ENCODE assay signal across 24 cellular contexts in the genomic region with DNA sequence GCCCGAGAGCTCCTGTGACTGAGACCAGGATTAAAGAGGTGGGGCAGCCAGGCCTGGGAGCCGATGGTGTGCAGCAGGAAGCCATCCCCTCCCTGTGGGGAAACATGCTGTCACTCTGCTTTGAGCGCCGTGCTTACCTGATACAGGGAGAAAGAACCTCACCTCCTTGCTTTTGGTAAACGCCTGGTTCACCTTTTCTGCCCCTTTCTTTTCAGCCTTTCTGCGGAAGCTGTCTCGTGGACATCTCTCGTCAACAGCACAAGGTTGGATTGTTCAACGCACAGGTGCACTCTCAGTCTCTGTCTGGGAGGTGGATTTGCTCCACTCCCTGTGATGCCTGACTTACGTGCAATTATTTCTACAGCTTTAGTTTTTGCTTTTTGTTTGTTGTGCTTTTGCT. TPM values are rescaled to one million over a fixed set of nuclear protein-coding genes. Genes with fewer than 3 reads are reported as not detected.
DNase-seq lines count a peak whose midpoint lies in the region; ATAC-seq, FAIRE-seq and TF ChIP-seq lines count a peak whose summit lies in the region.
"Had no signal": no experiment of that assay in that cellular context is flagged by ENCODE, and none has a peak within 500 bp of the region (broad histone marks: within the 10 kb centered on the region; RNA-seq: fewer than 3 reads in every experiment).

No MANE protein-coding gene starts in this region.

- no peak for TF ChIP-seq CTCF in bronchial epithelial cell (IDR thresholded peaks at IDR 0.05; ENCODE audit: insufficient read depth, low read length, severe bottlenecking)
- no peak for TF ChIP-seq CTCF in neural progenitor cell (IDR thresholded peaks at IDR 0.05)
- TF ChIP-seq CTCF in left ventricle myocardium inferior (IDR thresholded peaks at IDR 0.05; ENCODE audit: borderline replicate concordance): no peak

- peak; percentile 31 for ATAC-seq in activated CD4-positive, alpha-beta T cell treated with anti-CD3 and anti-CD28 coated beads for 36 hours
- no peak for ATAC-seq in HG03354 (IDR thresholded peaks at IDR 0.05; ENCODE audit: poor library complexity, severe bottlenecking, unreplicated experiment)
- ATAC-seq: K562 had no signal

- FAIRE-seq in bronchial epithelial cell (lab: Jason Lieb, UNC): peak; percentile 58
- FAIRE-seq: A204.1, HepG2, K562, RCC 7860 had no signal

- H3K27me3 Mint-ChIP-seq in activated CD4-positive, alpha-beta T cell treated with anti-CD3 and anti-CD28 coated beads for 36 hours: no peaks in the 10 kb centered on the region
- H3K27me3 Mint-ChIP-seq in activated CD4-positive, alpha-beta T cell treated with anti-CD3 and anti-CD28 coated beads, Interleukin-2, amount 10 ng/mL, durations not matched to agents 24 days and 14 days: peaks cover 4% of the 10 kb centered on the region
- H3K27me3 Mint-ChIP-seq in neural progenitor cell (ENCODE audit: insufficient read depth, low read depth): peaks cover 21% of the 10 kb centered on the region

- H3K27ac Mint-ChIP-seq in activated CD4-positive, alpha-beta T cell treated with anti-CD3 and anti-CD28 coated beads for 36 hours: no peak overlapping the region
- H3K27ac Mint-ChIP-seq in activated CD4-positive, alpha-beta T cell treated with anti-CD3 and anti-CD28 coated beads, Interleukin-2, amount 10 ng/mL, durations not matched to agents 24 days and 14 days: no peak overlapping the region
- H3K27ac Mint-ChIP-seq in neural progenitor cell: no peak overlapping the region

- intact Hi-C loops in activated CD4-positive, alpha-beta T cell treated with anti-CD3 and anti-CD28 coated beads for 36 hours (cut with DNase I, micrococcal nuclease): no loop called here
- intact Hi-C loops in activated CD4-positive, alpha-beta T cell treated with anti-CD3 and anti-CD28 coated beads, Interleukin-2, amount 10 ng/mL, durations not matched to agents 24 days and 14 days (cut with micrococcal nuclease): no loop called here
- intact Hi-C loops in left ventricle myocardium inferior (cut with micrococcal nuclease): no loop called here

- POLR2A ChIA-PET in activated CD4-positive, alpha-beta T cell treated with anti-CD3 and anti-CD28 coated beads for 36 hours (lab: Charles Lee): no interaction called here

- in situ Hi-C loops in G401 (cut with HindIII; ENCODE audit: low sequenced_read_pairs): no loop called here

- peaks cover 17% of the 10 kb centered on the region for H3F3A ChIP-seq in neural progenitor cell (ENCODE audit: low read depth)

- H3K36me3 ChIP-seq in bronchial epithelial cell (ENCODE audit: control insufficient read depth, insufficient read depth, low read length) (no peaks in the 10 kb centered on the region), neural progenitor cell (no peaks in the 10 kb centered on the region), left ventricle myocardium inferior (no peaks in the 10 kb centered on the region)
- H3K36me3 ChIP-seq: MG63, SJCRH30 had no signal

- H3K27me3 ChIP-seq in bronchial epithelial cell (ENCODE audit: control insufficient read depth, insufficient read depth, low read length) (peaks cover 9% of the 10 kb centered on the region), neural progenitor cell (peaks cover 21% of the 10 kb centered on the region), left ventricle myocardium inferior (ENCODE audit: low read depth) (no peaks in the 10 kb centered on the region)
- H3K27me3 ChIP-seq: MG63, SJCRH30 had no signal

- peak overlapping the region; percentile 22 for H3K4me2 ChIP-seq in neural progenitor cell

- H3K4me3 Mint-ChIP-seq in activated CD4-positive, alpha-beta T cell treated with anti-CD3 and anti-CD28 coated beads for 36 hours: no peak overlapping the region
- no peak overlapping the region for H3K4me3 Mint-ChIP-seq in activated CD4-positive, alpha-beta T cell treated with anti-CD3 and anti-CD28 coated beads, Interleukin-2, amount 10 ng/mL, durations not matched to agents 24 days and 14 days
- no peak overlapping the region for H3K4me3 Mint-ChIP-seq in neural progenitor cell
- H3K4me3 Mint-ChIP-seq: H9 had no signal

- peaks cover 10% of the 10 kb centered on the region for H4K20me1 ChIP-seq in neural progenitor cell (ENCODE audit: low read depth)

- H3K9me3 ChIP-seq in neural progenitor cell (ENCODE audit: low read depth) (no peaks in the 10 kb centered on the region), left ventricle myocardium inferior (replicated peaks) (no peaks in the 10 kb centered on the region)
- H3K9me3 ChIP-seq: MG63, SJCRH30 had no signal

- CTCF ChIA-PET in activated CD4-positive, alpha-beta T cell treated with anti-CD3 and anti-CD28 coated beads for 36 hours (lab: Charles Lee): interaction anchor here (0.8 kb wide), 1 partner anchor 8 kb away, joined by 3 read pairs; no protein-coding TSS in a partner anchor

- no peak overlapping the region for H2AFZ ChIP-seq in neural progenitor cell (replicated peaks)

- H3K4me1 Mint-ChIP-seq in activated CD4-positive, alpha-beta T cell treated with anti-CD3 and anti-CD28 coated beads for 36 hours: peaks cover 45% of the 10 kb centered on the region
- H3K4me1 Mint-ChIP-seq in activated CD4-positive, alpha-beta T cell treated with anti-CD3 and anti-CD28 coated beads, Interleukin-2, amount 10 ng/mL, durations not matched to agents 24 days and 14 days: peaks cover 38% of the 10 kb centered on the region
- peaks cover 40% of the 10 kb centered on the region for H3K4me1 Mint-ChIP-seq in neural progenitor cell

- H3K27ac ChIP-seq in neural progenitor cell (no peak overlapping the region), left ventricle myocardium inferior (replicated peaks) (no peak overlapping the region)
- H3K27ac ChIP-seq: C4-2B, HL-60, SJCRH30 had no signal

- peaks cover 19% of the 10 kb centered on the region for H3K4me1 ChIP-seq in neural progenitor cell
- H3K4me1 ChIP-seq in left ventricle myocardium inferior: peaks cover 21% of the 10 kb centered on the region

- H3K79me2 ChIP-seq in neural progenitor cell (ENCODE audit: low read depth): no peaks in the 10 kb centered on the region

- peak; percentile 25 for DNase-seq in activated CD4-positive, alpha-beta T cell treated with anti-CD3 and anti-CD28 coated beads for 36 hours
- DNase-seq in activated CD4-positive, alpha-beta T cell treated with anti-CD3 and anti-CD28 coated beads, Interleukin-2, amount 10 ng/mL, durations not matched to agents 24 days and 14 days: no peak
- DNase-seq in G401 (ENCODE audit: low spot score) (peak; percentile 72), bronchial epithelial cell (ENCODE audit: low read depth) (no peak), neural progenitor cell (ENCODE audit: low spot score) (peak; percentile 43), left ventricle myocardium inferior (no peak), NCI-H1694 (lab: John Stamatoyannopoulos, UW) (no peak)
- DNase-seq: DMS79, H9, MG63, NCI-H187 treated with DMSO at 0.1 percent for 48 hours, NCI-H2107, SJCRH30 had no signal

- H3K4me3 ChIP-seq in bronchial epithelial cell (ENCODE audit: low read depth, low read length) (no peak overlapping the region), neural progenitor cell (no peak overlapping the region), left ventricle myocardium inferior (no peak overlapping the region)
- H3K4me3 ChIP-seq: K562, MG63, SJCRH30 had no signal

- no peak overlapping the region for H3K9ac ChIP-seq in neural progenitor cell

- no peaks in the 10 kb centered on the region for H3K9me3 Mint-ChIP-seq in activated CD4-positive, alpha-beta T cell treated with anti-CD3 and anti-CD28 coated beads for 36 hours (ENCODE audit: low read depth)
- H3K9me3 Mint-ChIP-seq in activated CD4-positive, alpha-beta T cell treated with anti-CD3 and anti-CD28 coated beads, Interleukin-2, amount 10 ng/mL, durations not matched to agents 24 days and 14 days: no peaks in the 10 kb centered on the region
- H3K9me3 Mint-ChIP-seq in neural progenitor cell: no peaks in the 10 kb centered on the region
- H3K9me3 Mint-ChIP-seq: H9 had no signal

- H3K36me3 Mint-ChIP-seq in activated CD4-positive, alpha-beta T cell treated with anti-CD3 and anti-CD28 coated beads for 36 hours (ENCODE audit: low read depth): no peaks in the 10 kb centered on the region
- H3K36me3 Mint-ChIP-seq in activated CD4-positive, alpha-beta T cell treated with anti-CD3 and anti-CD28 coated beads, Interleukin-2, amount 10 ng/mL, durations not matched to agents 24 days and 14 days (ENCODE audit: low read depth): no peaks in the 10 kb centered on the region
- no peaks in the 10 kb centered on the region for H3K36me3 Mint-ChIP-seq in neural progenitor cell

RNA-seq across cellular contexts. Expression of gene ZFYVE28, which starts 12.0 kb away (rescaled TPM):
- total RNA-seq in activated CD4-positive, alpha-beta T cell treated with anti-CD3 and anti-CD28 coated beads for 36 hours: 1 to 10 TPM; 8.7 to 9.3 TPM
- 4.4 and 4.7 TPM in 2 replicates for total RNA-seq in activated CD4-positive, alpha-beta T cell treated with anti-CD3 and anti-CD28 coated beads, Interleukin-2, amount 10 ng/mL, durations not matched to agents 24 days and 14 days
- total RNA-seq in G401 (2014; rRNA removed; shearing (Covaris generic)): 9.4 and 11.4 TPM in 2 replicates
- total RNA-seq in bronchial epithelial cell: 1.3 and 1.8 TPM in 2 replicates
- 0.39 and 0.93 TPM in 2 replicates for total RNA-seq in neural progenitor cell (ENCODE audit: low replicate concordance)
- total RNA-seq in left ventricle myocardium inferior: 5.6 TPM
- total RNA-seq: SJCRH30 had no signal

RNA-seq across cellular contexts. Expression of gene CFAP99, which starts 12.3 kb away (rescaled TPM):
- total RNA-seq in activated CD4-positive, alpha-beta T cell treated with anti-CD3 and anti-CD28 coated beads for 36 hours: under 1 TPM in 1 of 2 experiments, not detected in 1; 0.05 TPM
- not detected in 2 replicates for total RNA-seq in activated CD4-positive, alpha-beta T cell treated with anti-CD3 and anti-CD28 coated beads, Interleukin-2, amount 10 ng/mL, durations not matched to agents 24 days and 14 days
- total RNA-seq in G401 (2014; rRNA removed; shearing (Covaris generic)): 1.5 TPM in 1 of 2 replicates, not detected in the other
- total RNA-seq in bronchial epithelial cell (not detected in 2 replicates), neural progenitor cell (ENCODE audit: low replicate concordance) (not detected in 2 replicates), left ventricle myocardium inferior (not detected)
- total RNA-seq: HepG2, HT-29, LHCN-M2, NCI-H460, OCI-LY7, SJCRH30 had no signal

Comparison
In these comparisons a context has a peak if more than half of its experiments do, and no peak if none do; other contexts are left out.
1. DNase-seq: peak in activated CD4-positive, alpha-beta T cell treated with anti-CD3 and anti-CD28 coated beads for 36 hours (single experiment), G401 (single experiment) and neural progenitor cell (single experiment); none in activated CD4-positive, alpha-beta T cell treated with anti-CD3 and anti-CD28 coated beads, Interleukin-2, amount 10 ng/mL, durations not matched to agents 24 days and 14 days (single experiment), bronchial epithelial cell (single experiment), left ventricle myocardium inferior (single experiment) and NCI-H1694 (single experiment).